8 cellular contexts compared by ENCODE assay signal in genomic region chrX:28586891-28587635, GRCh38. TPM values are rescaled to one million over a fixed set of nuclear protein-coding genes. Genes with fewer than 3 reads are reported as not detected.
DNase-seq lines count a peak whose midpoint lies in the region; ATAC-seq, FAIRE-seq and TF ChIP-seq lines count a peak whose summit lies in the region.

Gene IL1RAPL1 (plus strand): TSS chrX:28587446.

- POLR2A ChIA-PET in PC-9 (lab: Charles Lee; ENCODE audit: unreplicated experiment) (no interaction called here), GM10248 (lab: Yijun Ruan, JAX) (no interaction called here)
- POLR2A ChIA-PET in naive thymus-derived CD8-positive, alpha-beta T cell (lab: Charles Lee): no interaction called here

- no peaks in the 10 kb centered on the region for H3K4me1 ChIP-seq in PC-9 (replicated peaks; ENCODE audit: insufficient read depth)

- no peak within 1 kb of the TSS for H3K4me3 ChIP-seq in PC-9

- H3K9me3 ChIP-seq in PC-9 (ENCODE audit: insufficient read depth, low read depth): no peaks in the 10 kb centered on the region

- peak within 1 kb of the TSS; percentile 42; the same call in 1 of the 2 replicates for H3K4me2 ChIP-seq in PC-9

- CTCF ChIA-PET in PC-9 (lab: Charles Lee) (interaction anchor here (0.7 kb wide), 1 partner anchor 198 kb away, joined by 6 read pairs; no protein-coding TSS in a partner anchor), GM10248 (lab: Yijun Ruan, JAX) (no interaction called here)

- BruUV-seq in PC-9 (replicated peaks; lab: Mats Ljungman, UMichigan): no TSS peak

- no peaks in the 10 kb centered on the region for H3K9me2 ChIP-seq in PC-9 (ENCODE audit: insufficient read depth)

- H3K4me3 Mint-ChIP-seq in osteocyte (ENCODE audit: unreplicated experiment): no peak within 1 kb of the TSS
- H3K4me3 Mint-ChIP-seq in naive thymus-derived CD8-positive, alpha-beta T cell: no peak within 1 kb of the TSS

- intact Hi-C loops in PC-9 (cut with micrococcal nuclease; ENCODE audit: unreplicated experiment): no loop called here

- no peaks in the 10 kb centered on the region for H3K36me3 Mint-ChIP-seq in osteocyte (ENCODE audit: unreplicated experiment)
- H3K36me3 Mint-ChIP-seq in naive thymus-derived CD8-positive, alpha-beta T cell: no peaks in the 10 kb centered on the region

- TF ChIP-seq CTCF in PC-9 (conservative IDR thresholded peaks at IDR 0.05): no peak
- TF ChIP-seq CTCF in osteocyte (IDR thresholded peaks at IDR 0.05): peak; percentile 36
- no peak for TF ChIP-seq CTCF in GM10248 (IDR thresholded peaks at IDR 0.05; ENCODE audit: control extremely low read depth, extremely low read depth, low read depth, missing control alignments)
- no peak for TF ChIP-seq CTCF in GM13977 (IDR thresholded peaks at IDR 0.05; ENCODE audit: extremely low read depth, insufficient read depth, missing control alignments)

- DNase-seq in DMS153 (lab: John Stamatoyannopoulos, UW) (peak; percentile 23), PC-9 (no peak), frontal cortex (ENCODE audit: low spot score in 2 of 2) (no peak), osteocyte (ENCODE audit: extremely low spot score, unreplicated experiment) (no peak), GM10248 (ENCODE audit: extremely low spot score) (no peak), SHP77 treated with DMSO at 0.1 percent for 48 hours (lab: John Stamatoyannopoulos, UW) (no peak), GM13977 (ENCODE audit: low spot score) (no peak)
- no peak for DNase-seq in naive thymus-derived CD8-positive, alpha-beta T cell

- H3K79me2 ChIP-seq in PC-9 (ENCODE audit: low read depth): no peaks in the 10 kb centered on the region

- no peak within 1 kb of the TSS for H2AFZ ChIP-seq in PC-9

- no peak within 1 kb of the TSS for H3K27ac ChIP-seq in PC-9

- peaks cover 2% of the 10 kb centered on the region for H3K4me1 Mint-ChIP-seq in osteocyte (ENCODE audit: unreplicated experiment)
- no peaks in the 10 kb centered on the region for H3K4me1 Mint-ChIP-seq in naive thymus-derived CD8-positive, alpha-beta T cell

- peaks cover 9% of the 10 kb centered on the region for H3K27me3 Mint-ChIP-seq in osteocyte (ENCODE audit: unreplicated experiment)
- H3K27me3 Mint-ChIP-seq in naive thymus-derived CD8-positive, alpha-beta T cell: no peaks in the 10 kb centered on the region

- H3K27ac Mint-ChIP-seq in osteocyte (ENCODE audit: unreplicated experiment): no peak within 1 kb of the TSS
- H3K27ac Mint-ChIP-seq in naive thymus-derived CD8-positive, alpha-beta T cell: no peak within 1 kb of the TSS

- no peak for FAIRE-seq in frontal cortex (lab: Jason Lieb, UNC)

- ATAC-seq in naive thymus-derived CD8-positive, alpha-beta T cell: no peak

- no peaks in the 10 kb centered on the region for H3K27me3 ChIP-seq in PC-9 (ENCODE audit: insufficient read depth, low read depth)

- no peaks in the 10 kb centered on the region for H3F3A ChIP-seq in PC-9 (ENCODE audit: insufficient read depth, low read depth)

- in situ Hi-C loops in GM13977 (cut with MboI; ENCODE audit: low pct_unique_long_range_greater_than_20kb, low sequenced_read_pairs, unreplicated experiment): no loop called here

- H4K20me1 ChIP-seq in PC-9 (ENCODE audit: insufficient read depth): no peaks in the 10 kb centered on the region

- H3K9me3 Mint-ChIP-seq in osteocyte (ENCODE audit: unreplicated experiment): no peaks in the 10 kb centered on the region
- H3K9me3 Mint-ChIP-seq in naive thymus-derived CD8-positive, alpha-beta T cell: peaks cover 0 to 14% (median 0%) of the 10 kb centered on the region in 9 donors

- no peaks in the 10 kb centered on the region for H3K36me3 ChIP-seq in PC-9 (ENCODE audit: low read depth)

RNA-seq across cellular contexts. Expression of gene IL1RAPL1, which starts in this region (rescaled TPM):
- 0.26 TPM in 1 of 2 replicates, not detected in the other for total RNA-seq in PC-9 (2021)
- total RNA-seq in frontal cortex: 14.3 TPM
- total RNA-seq in osteocyte: 0.10 TPM in 1 of 2 replicates, not detected in the other
- total RNA-seq in naive thymus-derived CD8-positive, alpha-beta T cell: not detected
- not detected for polyA plus RNA-seq in naive thymus-derived CD8-positive, alpha-beta T cell

Comparison
In these comparisons a context has a peak if more than half of its experiments do, and no peak if none do; other contexts are left out.
1. RNA of gene IL1RAPL1 (total RNA-seq): 14.3 TPM in frontal cortex (single experiment); 0.26 TPM in PC-9, 0.10 TPM in osteocyte and not detected in naive thymus-derived CD8-positive, alpha-beta T cell; every median in the first group is over 10 times any median in the second.